10 cellular contexts compared by ENCODE assay signal in genomic region chr16:84013787-84014569, GRCh38. TPM values are rescaled to one million over a fixed set of nuclear protein-coding genes. Genes with fewer than 3 reads are reported as not detected.
DNase-seq lines count a peak whose midpoint lies in the region; FAIRE-seq and TF ChIP-seq lines count a peak whose summit lies in the region.
"Had no signal": no experiment of that assay in that cellular context is flagged by ENCODE, and none has a peak within 500 bp of the region (broad histone marks: within the 10 kb centered on the region; RNA-seq: fewer than 3 reads in every experiment).

No MANE protein-coding gene starts in this region.

- H3K9me3 Mint-ChIP-seq in activated naive CD8-positive, alpha-beta T cell (ENCODE audit: low read depth), result no peaks in the 10 kb centered on the region
- H3K9me3 Mint-ChIP-seq: stimulated activated naive CD8-positive, alpha-beta T cell treated with anti-CD3 and anti-CD28 coated beads, Interleukin-15, Interleukin-2, amounts not matched to agents 100 ng/mL and 50 ng/mL, for 24 hours had no signal

- H3K4me2 ChIP-seq in SK-N-SH, result no peak overlapping the region

- H3K27ac Mint-ChIP-seq in activated naive CD8-positive, alpha-beta T cell, result no peak overlapping the region
- H3K27ac Mint-ChIP-seq: stimulated activated naive CD8-positive, alpha-beta T cell treated with anti-CD3 and anti-CD28 coated beads, Interleukin-15, Interleukin-2, amounts not matched to agents 100 ng/mL and 50 ng/mL, for 24 hours had no signal

- H3K9ac ChIP-seq in SK-N-SH (no peak overlapping the region), kidney (ENCODE audit: low read length in 2 of 2) (no peak overlapping the region)

- FAIRE-seq in kidney (lab: Jason Lieb, UNC), result no peak

- peak overlapping the region; percentile 17 for H3K4me3 Mint-ChIP-seq in activated naive CD8-positive, alpha-beta T cell
- H3K4me3 Mint-ChIP-seq: stimulated activated naive CD8-positive, alpha-beta T cell treated with anti-CD3 and anti-CD28 coated beads, Interleukin-15, Interleukin-2, amounts not matched to agents 100 ng/mL and 50 ng/mL, for 24 hours had no signal

- no peak for TF ChIP-seq RAD21 in SK-N-SH (IDR thresholded peaks at IDR 0.05; ENCODE audit: low read length)

- H3K36me3 Mint-ChIP-seq in activated naive CD8-positive, alpha-beta T cell, result no peaks in the 10 kb centered on the region

- H3K4me1 ChIP-seq in SK-N-SH (ENCODE audit: control insufficient read depth in 1 of 2, insufficient read depth in 2 of 2, low read depth in 1 of 2, low read length in 1 of 2) (no peaks in the 10 kb centered on the region), kidney (ENCODE audit: control insufficient read depth in 1 of 2, insufficient read depth in 1 of 2, low read depth in 1 of 2, low read length in 2 of 2) (no peaks in the 10 kb centered on the region)

- H3K9me3 ChIP-seq in SK-N-SH (no peaks in the 10 kb centered on the region), kidney (ENCODE audit: control insufficient read depth in 1 of 2, low read length in 2 of 2) (no peaks in the 10 kb centered on the region)

- no peaks in the 10 kb centered on the region for H3K27me3 Mint-ChIP-seq in activated naive CD8-positive, alpha-beta T cell
- H3K27me3 Mint-ChIP-seq: stimulated activated naive CD8-positive, alpha-beta T cell treated with anti-CD3 and anti-CD28 coated beads, Interleukin-15, Interleukin-2, amounts not matched to agents 100 ng/mL and 50 ng/mL, for 24 hours had no signal

- no peaks in the 10 kb centered on the region for H4K20me1 ChIP-seq in SK-N-SH (ENCODE audit: insufficient read depth)

- DNase-seq in GM10248 (ENCODE audit: extremely low spot score) (peak; percentile 73), H4 (ENCODE audit: low spot score) (peak; percentile 63), LHCN-M2 (ENCODE audit: low read depth) (peak; percentile 35), SK-N-SH (peak; percentile 72), kidney (peak; percentile 83), globus pallidus (ENCODE audit: low spot score) (no peak)
- peak; percentile 21 for DNase-seq in stimulated activated CD8-positive, alpha-beta memory T cell treated with anti-CD3 and anti-CD28 coated beads, Interleukin-7, amount 100 ng/mL, for 24 hours (ENCODE audit: low read depth)

- intact Hi-C loops in kidney (cut with DNase I), result no loop called here

- no peaks in the 10 kb centered on the region; the same call in 1 of the 2 replicates for H3K27me3 ChIP-seq in SK-N-SH (ENCODE audit: insufficient read depth)

- no peak for TF ChIP-seq EP300 in SK-N-SH (IDR thresholded peaks at IDR 0.05; ENCODE audit: borderline replicate concordance in 1 of 2, low read depth in 1 of 2, low read length in 1 of 2)

- H3K36me3 ChIP-seq in SK-N-SH (replicated peaks in 1 of 2; ENCODE audit: control insufficient read depth in 1 of 2, insufficient read depth in 2 of 2, low read length in 1 of 2) (no peaks in the 10 kb centered on the region), kidney (ENCODE audit: control insufficient read depth in 1 of 2, insufficient read depth in 2 of 2, low read length in 2 of 2) (no peaks in the 10 kb centered on the region)

- WGBS in SK-N-SH (ENCODE audit: low lambda C conversion rate), result 44% methylated on average over 12 of the region's 14 CpGs

- no peak for TF ChIP-seq CTCF in GM10248 (IDR thresholded peaks at IDR 0.05; ENCODE audit: control extremely low read depth, extremely low read depth, low read depth, missing control alignments)
- TF ChIP-seq CTCF in SK-N-SH (IDR thresholded peaks at IDR 0.05), result no peak
- TF ChIP-seq CTCF in kidney (IDR thresholded peaks at IDR 0.05; ENCODE audit: borderline replicate concordance, extremely low read depth, insufficient read depth), result no peak

- H3K79me2 ChIP-seq in SK-N-SH (ENCODE audit: insufficient read depth), result no peaks in the 10 kb centered on the region

- H2AFZ ChIP-seq in SK-N-SH (ENCODE audit: low read depth), result no peak overlapping the region

- POLR2A ChIA-PET in GM10248 (lab: Yijun Ruan, JAX) (no interaction called here), SK-N-SH (lab: Yijun Ruan, JAX) (no interaction called here)

- H3K4me3 ChIP-seq in SK-N-SH (ENCODE audit: low read depth in 2 of 2, low read length in 1 of 2) (no peak overlapping the region), kidney (ENCODE audit: low read length in 2 of 2) (no peak overlapping the region)

- no peak overlapping the region for H3K27ac ChIP-seq in SK-N-SH (ENCODE audit: low read depth in 2 of 2, low read length in 1 of 2)
- H3K27ac ChIP-seq in kidney (ENCODE audit: low read depth in 2 of 2, low read length in 2 of 2), result no peak overlapping the region

- CTCF ChIA-PET in GM10248 (lab: Yijun Ruan, JAX) (interaction anchor here (1.1 kb wide), 2 partner anchors 73 to 492 kb away, joined by 3 read pairs; no protein-coding TSS in a partner anchor), SK-N-SH (lab: Yijun Ruan, JAX) (interaction anchor here (0.6 to 1.8 kb wide), 5 partner anchors 45 to 189 kb away, joined by 3 to 8 read pairs (median 3); partner anchors contain the start of gene TAF1C)

- peaks cover 3% of the 10 kb centered on the region for H3K4me1 Mint-ChIP-seq in activated naive CD8-positive, alpha-beta T cell (ENCODE audit: low read depth)

- H3F3A ChIP-seq in SK-N-SH (replicated peaks; ENCODE audit: insufficient read depth), result no peaks in the 10 kb centered on the region

- no peaks in the 10 kb centered on the region for H3K9me2 ChIP-seq in SK-N-SH

TF ChIP-seq in SK-N-SH, 30 proteins besides CTCF, POLR2A, EP300 and RAD21:
- TF ChIP-seq MAX (IDR thresholded peaks at IDR 0.05; ENCODE audit: low read depth), result no peak
- no peak for TF ChIP-seq EZH2phosphoT487 (IDR thresholded peaks at IDR 0.05; ENCODE audit: borderline replicate concordance, low read depth)
- TF ChIP-seq MEF2A (IDR thresholded peaks at IDR 0.05; ENCODE audit: borderline replicate concordance, low read depth), result no peak
- no peak for TF ChIP-seq FOXJ3 (CRISPR knock-in tag; IDR thresholded peaks at IDR 0.05)
- no peak for TF ChIP-seq ZBTB33 (IDR thresholded peaks at IDR 0.05; ENCODE audit: borderline replicate concordance, low read depth)
- TF ChIP-seq SIN3A (IDR thresholded peaks at IDR 0.05; ENCODE audit: borderline replicate concordance, low read depth, low read length), result no peak
- no peak for TF ChIP-seq GABPA (IDR thresholded peaks at IDR 0.05; ENCODE audit: low read depth)
- no peak for TF ChIP-seq USF1 (IDR thresholded peaks at IDR 0.05; ENCODE audit: borderline replicate concordance, low read depth)
- no peak for TF ChIP-seq POLR2AphosphoS5 (IDR thresholded peaks at IDR 0.05; ENCODE audit: low read depth, low read length)
- TF ChIP-seq RXRA (IDR thresholded peaks at IDR 0.05; ENCODE audit: borderline replicate concordance, low read depth), result no peak
- TF ChIP-seq IRF3 (IDR thresholded peaks at IDR 0.05; ENCODE audit: low read depth, low read length), result no peak

RNA-seq across cellular contexts. Expression of gene SLC38A8, which starts 28.6 kb away (rescaled TPM):
- total RNA-seq in H4 (2014; rRNA removed; shearing (Covaris generic)), result not detected in 2 replicates
- total RNA-seq in LHCN-M2 (2014; rRNA removed) (not detected in 2 replicates), kidney (not detected)
- polyA plus RNA-seq in LHCN-M2 (2012), result not detected
- polyA plus RNA-seq in SK-N-SH (2012; rRNA removed) (0.08 TPM in 1 of 2 replicates, not detected in the other), kidney (ENCODE audit: insufficient read depth, low read depth, low replicate concordance) (0.30 TPM)
- polyA plus RNA-seq in SK-N-SH (2012; cell fraction: cytosol; rRNA removed), result not detected in 2 replicates
- not detected in 2 replicates for polyA plus RNA-seq in SK-N-SH (2012; cell fraction: nucleus; rRNA removed)
- total RNA-seq: activated CD8-positive, alpha-beta memory T cell treated with anti-CD3 and anti-CD28 coated beads for 36 hours had no signal

RNA-seq across cellular contexts. Expression of gene NECAB2, which starts 45.9 kb away (rescaled TPM):
- 0.37 and 0.52 TPM in 2 replicates for total RNA-seq in H4 (2014; rRNA removed; shearing (Covaris generic))
- total RNA-seq in LHCN-M2 (2014; rRNA removed) (not detected in 2 replicates), kidney (0.82 TPM)
- 0.18 TPM for polyA plus RNA-seq in LHCN-M2 (2012)
- polyA plus RNA-seq in SK-N-SH (2012; rRNA removed) (0.54 and 0.58 TPM in 2 replicates), kidney (ENCODE audit: insufficient read depth, low read depth, low replicate concordance) (47.0 TPM)
- polyA plus RNA-seq in SK-N-SH (2012; cell fraction: cytosol; rRNA removed), result 0.24 and 0.33 TPM in 2 replicates
- polyA plus RNA-seq in SK-N-SH (2012; cell fraction: nucleus; rRNA removed), result 1.2 and 2.1 TPM in 2 replicates
- total RNA-seq: activated CD8-positive, alpha-beta memory T cell treated with anti-CD3 and anti-CD28 coated beads for 36 hours had no signal
